In genomic region chr2:137183206-137183605, GRCh38 we compare ENCODE assay signal across 26 cellular contexts.
"Had no signal": no experiment of that assay in that cellular context is flagged by ENCODE, and none has a peak within 500 bp of the region (broad histone marks: within the 10 kb centered on the region; RNA-seq: fewer than 3 reads in every experiment).

No MANE protein-coding gene starts in this region.

- H3K9me3 ChIP-seq: stomach, suprapubic skin, testis, thoracic aorta, thyroid gland, tibial artery, tibial nerve, transverse colon, upper lobe of left lung, upper lobe of right lung, uterus, vagina had no signal

- H3K36me3 ChIP-seq: stomach, suprapubic skin, thoracic aorta, thyroid gland, tibial artery, tibial nerve, transverse colon, upper lobe of left lung, upper lobe of right lung, uterus, vagina had no signal

- H3K4me3 ChIP-seq: stomach, suprapubic skin, testis, thoracic aorta, thyroid gland, tibial artery, tibial nerve, transverse colon, upper lobe of left lung, upper lobe of right lung, uterus, vagina had no signal

- ATAC-seq: stimulated activated effector memory CD8-positive, alpha-beta T cell treated with anti-CD3 and anti-CD28 coated beads, Interleukin-12 subunit alpha, Interleukin-12 subunit beta, amount 100 ng/mL, for 72 hours; stimulated activated memory B cell treated with anti-CD40 and anti-IgM and Interleukin-4, amounts not matched to agents 10 μg/mL and 1 μg/mL and 100 μg/mL, for 72 hours; stimulated activated naive B cell treated with anti-CD40 and anti-IgM and Interleukin-4, amounts not matched to agents 10 μg/mL and 1 μg/mL and 100 μg/mL, for 72 hours; stimulated activated naive CD8-positive, alpha-beta T cell treated with anti-CD3 and anti-CD28 coated beads, Interleukin-15, amount 100 ng/mL, for 72 hours; stimulated activated naive CD8-positive, alpha-beta T cell treated with anti-CD3 and anti-CD28 coated beads, Interleukin-15, Interleukin-2, amounts not matched to agents 100 U/mL and 50 U/mL, for 24 hours; upper lobe of right lung had no signal

- H3K27ac ChIP-seq: stomach, suprapubic skin, testis, thoracic aorta, thyroid gland, tibial artery, tibial nerve, transverse colon, upper lobe of left lung, upper lobe of right lung, uterus, vagina had no signal

- H3K27me3 ChIP-seq: stomach, suprapubic skin, testis, thyroid gland, tibial artery, tibial nerve, transverse colon, upper lobe of left lung, upper lobe of right lung, uterus, vagina had no signal

- H3K4me1 ChIP-seq: stomach, suprapubic skin, testis, thyroid gland, tibial artery, tibial nerve, transverse colon, upper lobe of left lung, upper lobe of right lung, uterus, vagina had no signal

- DNase-seq: stimulated activated CD4-positive, alpha-beta T cell treated with anti-CD3 and anti-CD28 coated beads, Interleukin-2, amount 100 ng/mL, for 48 hours; stimulated activated CD4-positive, alpha-beta T cell treated with anti-CD3 and anti-CD28 coated beads, Interleukin-4, amount 100 ng/mL, for 1 hour; stimulated activated CD4-positive, alpha-beta T cell treated with anti-CD3 and anti-CD28 coated beads, Interleukin-4, amount 100 ng/mL, for 24 hours; stimulated activated CD4-positive, alpha-beta T cell treated with anti-CD3 and anti-CD28 coated beads, Interleukin-4, amount 100 ng/mL, for 4 hours; stimulated activated CD8-positive, alpha-beta memory T cell treated with anti-CD3 and anti-CD28 coated beads, Interleukin-4, amount 100 ng/mL, for 48 hours; stimulated activated naive B cell treated with anti-CD40 and anti-IgM and Interleukin-4, amounts not matched to agents 10 μg/mL and 1 μg/mL and 100 μg/mL, for 72 hours; stimulated activated naive CD4-positive, alpha-beta T cell; stimulated activated naive CD4-positive, alpha-beta T cell treated with Interleukin-2 at 50 U/mL for 16 hours; stimulated activated naive CD8-positive, alpha-beta T cell treated with anti-CD3 and anti-CD28 coated beads, Interleukin-15, amount 100 ng/mL, for 72 hours; stimulated activated naive CD8-positive, alpha-beta T cell treated with anti-CD3 and anti-CD28 coated beads, Interleukin-15, Interleukin-2, amounts not matched to agents 100 U/mL and 50 U/mL, for 24 hours; stomach; substantia nigra; testis; thyroid gland; tibial artery; transverse colon; trophoblast cell; upper lobe of left lung; upper lobe of right lung; uterus had no signal
